Comparison of ENCODE assay signal across 1 cellular context in genomic region chr5:137144656-137145055, GRCh38.
TF ChIP-seq lines count a peak whose summit lies in the region.

No MANE protein-coding gene starts in this region.

TF ChIP-seq in IMR-90, 13 proteins besides CTCF, POLR2A, EP300 and RAD21 (continued from another document):
- TF ChIP-seq USF2 (IDR thresholded peaks at IDR 0.05; ENCODE audit: low read depth, low read length) = no peak
- TF ChIP-seq NFE2L2 (IDR thresholded peaks at IDR 0.05; ENCODE audit: low read depth, low read length) = no peak
- no peak for TF ChIP-seq SMC3 (IDR thresholded peaks at IDR 0.05; ENCODE audit: low read depth, low read length)
- TF ChIP-seq MXI1 (IDR thresholded peaks at IDR 0.05; ENCODE audit: borderline replicate concordance, low read depth, low read length) = no peak
- TF ChIP-seq RFX5 (IDR thresholded peaks at IDR 0.05; ENCODE audit: low read depth, low read length) = no peak
- no peak for TF ChIP-seq FOS (IDR thresholded peaks at IDR 0.05; ENCODE audit: low read depth, low read length)
- TF ChIP-seq RCOR1 (IDR thresholded peaks at IDR 0.05; ENCODE audit: insufficient replicate concordance, low read length) = no peak
- TF ChIP-seq CEBPB (IDR thresholded peaks at IDR 0.05; ENCODE audit: low read depth, low read length) = no peak
